In genomic region chr1:236023926-236024565, GRCh38 we compare ENCODE assay signal across 19 cellular contexts. TPM values are rescaled to one million over a fixed set of nuclear protein-coding genes. Genes with fewer than 3 reads are reported as not detected.
DNase-seq lines count a peak whose midpoint lies in the region; ATAC-seq and TF ChIP-seq lines count a peak whose summit lies in the region.
"Had no signal": no experiment of that assay in that cellular context is flagged by ENCODE, and none has a peak within 500 bp of the region (broad histone marks: within the 10 kb centered on the region; RNA-seq: fewer than 3 reads in every experiment).

No MANE protein-coding gene starts in this region.

- CTCF ChIA-PET in PC-3 (lab: Charles Lee) = no interaction called here

- H3K79me2 ChIP-seq in PC-3 (ENCODE audit: low read length) = no peaks in the 10 kb centered on the region

- intact Hi-C loops in left ventricle myocardium inferior (cut with micrococcal nuclease) = no loop called here
- intact Hi-C loops in Right ventricle myocardium inferior (cut with DNase I) = loop anchor here (5.0 kb wide), 1 partner anchor 38 kb away; no protein-coding TSS in a partner anchor
- intact Hi-C loops in PC-3 (cut with micrococcal nuclease) = no loop called here
- intact Hi-C loops in uterus (cut with DNase I; ENCODE audit: low total_unique reads) = no loop called here

- H3K27me3 ChIP-seq in left ventricle myocardium inferior (ENCODE audit: low read depth) (no peaks in the 10 kb centered on the region), PC-3 (ENCODE audit: low read length) (no peaks in the 10 kb centered on the region), uterus (no peaks in the 10 kb centered on the region)

- H3K4me3 Mint-ChIP-seq in nephron = peak overlapping the region in 1 of 3 experiments; percentile 9
- no peak overlapping the region for H3K4me3 Mint-ChIP-seq in T-helper 2 cell treated with Interferon-gamma antibody and Interleukin-4, amounts not matched to agents 5 μg/mL and 100 μg/mL, for 36 hours

- no peaks in the 10 kb centered on the region for H3K9me3 Mint-ChIP-seq in nephron
- no peaks in the 10 kb centered on the region for H3K9me3 Mint-ChIP-seq in T-helper 2 cell treated with Interferon-gamma antibody and Interleukin-4, amounts not matched to agents 5 μg/mL and 100 μg/mL, for 36 hours

- no peak overlapping the region for H3K9ac ChIP-seq in PC-3 (ENCODE audit: low read length)

- H3K4me1 ChIP-seq in left ventricle myocardium inferior (peaks cover 50% of the 10 kb centered on the region), PC-3 (ENCODE audit: insufficient read depth, low read length) (no peaks in the 10 kb centered on the region), uterus (no peaks in the 10 kb centered on the region)
- H3K4me1 ChIP-seq: A549 had no signal

- H3K4me3 ChIP-seq in left ventricle myocardium inferior (no peak overlapping the region), PC-3 (ENCODE audit: low read length) (no peak overlapping the region), uterus (no peak overlapping the region)
- H3K4me3 ChIP-seq: A549 had no signal

- no peaks in the 10 kb centered on the region for H3K27me3 Mint-ChIP-seq in nephron (ENCODE audit: low read depth)
- peaks cover 10% of the 10 kb centered on the region for H3K27me3 Mint-ChIP-seq in T-helper 2 cell treated with Interferon-gamma antibody and Interleukin-4, amounts not matched to agents 5 μg/mL and 100 μg/mL, for 36 hours (ENCODE audit: low read depth)

- H4K20me1 ChIP-seq in PC-3 (ENCODE audit: low read length) = no peaks in the 10 kb centered on the region

- POLR2A ChIA-PET in PC-3 (lab: Charles Lee; ENCODE audit: unreplicated experiment) = no interaction called here

- no peaks in the 10 kb centered on the region for H3K9me2 ChIP-seq in PC-3 (replicated peaks; ENCODE audit: low read length)

- no peak for TF ChIP-seq CTCF in left ventricle myocardium inferior (IDR thresholded peaks at IDR 0.05; ENCODE audit: borderline replicate concordance)
- TF ChIP-seq CTCF in PC-3 (conservative IDR thresholded peaks at IDR 0.05; ENCODE audit: low read depth, low read length) = no peak
- TF ChIP-seq CTCF in nephron (IDR thresholded peaks at IDR 0.05; ENCODE audit: unreplicated experiment in 3 of 3) = no peak
- no peak for TF ChIP-seq CTCF in uterus (IDR thresholded peaks at IDR 0.05)

- H3K36me3 ChIP-seq in left ventricle myocardium inferior (peaks cover 91% of the 10 kb centered on the region), PC-3 (ENCODE audit: low read depth, low read length) (peaks cover 3% of the 10 kb centered on the region; the same call in 1 of the 2 replicates), uterus (no peaks in the 10 kb centered on the region)

- peaks cover 56% of the 10 kb centered on the region for H3K36me3 Mint-ChIP-seq in nephron (ENCODE audit: low read depth)
- H3K36me3 Mint-ChIP-seq in T-helper 2 cell treated with Interferon-gamma antibody and Interleukin-4, amounts not matched to agents 5 μg/mL and 100 μg/mL, for 36 hours (ENCODE audit: low read depth) = no peaks in the 10 kb centered on the region

- H3K4me1 Mint-ChIP-seq in nephron = peaks cover 55% of the 10 kb centered on the region
- peaks cover 7% of the 10 kb centered on the region for H3K4me1 Mint-ChIP-seq in T-helper 2 cell treated with Interferon-gamma antibody and Interleukin-4, amounts not matched to agents 5 μg/mL and 100 μg/mL, for 36 hours (ENCODE audit: low read depth)

- no TSS peak for BruUV-seq in PC-3 (replicated peaks; lab: Mats Ljungman, UMichigan)

- H3F3A ChIP-seq in PC-3 (ENCODE audit: low read length, unreplicated experiment) = no peaks in the 10 kb centered on the region

- H3K4me2 ChIP-seq in PC-3 (ENCODE audit: low read length) = no peak overlapping the region
- H3K4me2 ChIP-seq: A549 had no signal

- TF ChIP-seq POLR2A in uterus (IDR thresholded peaks at IDR 0.05) = no peak

- peak overlapping the region; percentile 90 for H3K27ac ChIP-seq in left ventricle myocardium inferior (replicated peaks)
- no peak overlapping the region for H3K27ac ChIP-seq in PC-3 (ENCODE audit: low read length)
- peak overlapping the region; percentile 57 to 60 for H3K27ac ChIP-seq in uterus
- H3K27ac ChIP-seq: A549 had no signal

- H3K9me3 ChIP-seq in left ventricle myocardium inferior (replicated peaks) (no peaks in the 10 kb centered on the region), PC-3 (ENCODE audit: low read length) (no peaks in the 10 kb centered on the region), uterus (no peaks in the 10 kb centered on the region)
- H3K9me3 ChIP-seq: A549 had no signal

- peak overlapping the region; percentile 44 to 79 (median 52) for H3K27ac Mint-ChIP-seq in nephron
- no peak overlapping the region for H3K27ac Mint-ChIP-seq in T-helper 2 cell treated with Interferon-gamma antibody and Interleukin-4, amounts not matched to agents 5 μg/mL and 100 μg/mL, for 36 hours

- no peak overlapping the region for H2AFZ ChIP-seq in PC-3 (ENCODE audit: low read length)

- ATAC-seq in Right ventricle myocardium inferior = no peak
- ATAC-seq in PC-3 = no peak
- no peak for ATAC-seq in HG03342 (IDR thresholded peaks at IDR 0.05; ENCODE audit: unreplicated experiment)
- ATAC-seq: A549 had no signal

- no peak for DNase-seq in left ventricle myocardium inferior
- DNase-seq in Right ventricle myocardium inferior (ENCODE audit: missing footprints) = no peak
- peak; percentile 35 for DNase-seq in PC-3
- DNase-seq in uterus = peak in 1 of 2 donors; percentile 14
- no peak for DNase-seq in T-helper 2 cell treated with Interferon-gamma antibody and Interleukin-4, amounts not matched to agents 5 μg/mL and 100 μg/mL, for 36 hours (ENCODE audit: low spot score)
- DNase-seq in DMS79 treated with DMSO at 0.1 percent for 48 hours (lab: John Stamatoyannopoulos, UW) = no peak
- DNase-seq: C1 segment of cervical spinal cord, DND-41, KG1, NCI-H1417, NCI-H187, NCI-H2107, NCI-H510A, NCI-H82, RPMI8226, SIG-M5 had no signal

RNA-seq across cellular contexts. Expression of gene NID1, which starts 40.8 kb away (rescaled TPM):
- 40.4 TPM for total RNA-seq in left ventricle myocardium inferior
- 65.8 TPM for total RNA-seq in Right ventricle myocardium inferior
- total RNA-seq in PC-3 (2014; rRNA removed) = 11.1 and 13.1 TPM in 2 replicates
- 100 to 1,000 TPM in 3 of 4 donors, 10 to 100 TPM in 1; 70.7 to 252 (median 184) TPM for total RNA-seq in uterus
